1 cellular context compared by ENCODE assay signal in the genomic region with DNA sequence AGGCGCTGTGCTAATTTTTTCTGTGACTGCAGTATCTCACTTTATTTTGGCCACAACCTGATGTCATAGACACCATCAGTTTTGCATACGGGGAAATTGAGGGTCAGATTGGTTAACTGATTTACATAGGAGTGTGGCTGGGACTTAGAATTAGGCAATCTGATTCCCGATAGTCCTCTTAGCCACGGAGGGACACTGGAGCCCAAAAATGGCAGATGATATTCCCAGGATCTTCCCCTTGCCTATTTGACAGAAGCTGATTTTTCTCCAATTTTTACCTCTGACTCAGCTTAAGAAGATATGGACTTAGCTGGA.
TF ChIP-seq lines count a peak whose summit lies in the region.

No MANE protein-coding gene starts in this region.

TF ChIP-seq in HepG2, 621 proteins besides CTCF, POLR2A, EP300 and RAD21:
- TF ChIP-seq THYN1 (CRISPR knock-in tag; IDR thresholded peaks at IDR 0.05; ENCODE audit: borderline replicate concordance, low read depth), result no peak
- 0 out of 2 replicates have a peak, but pooled peaks have one; percentile 4 for TF ChIP-seq ZNF772 (CRISPR knock-in tag; IDR thresholded peaks at IDR 0.05)
- peak; percentile 30; the same call in 1 of the 2 replicates for TF ChIP-seq CEBPB (IDR thresholded peaks at IDR 0.05; ENCODE audit: borderline replicate concordance, low read depth, low read length)
- TF ChIP-seq, protein P1, sequence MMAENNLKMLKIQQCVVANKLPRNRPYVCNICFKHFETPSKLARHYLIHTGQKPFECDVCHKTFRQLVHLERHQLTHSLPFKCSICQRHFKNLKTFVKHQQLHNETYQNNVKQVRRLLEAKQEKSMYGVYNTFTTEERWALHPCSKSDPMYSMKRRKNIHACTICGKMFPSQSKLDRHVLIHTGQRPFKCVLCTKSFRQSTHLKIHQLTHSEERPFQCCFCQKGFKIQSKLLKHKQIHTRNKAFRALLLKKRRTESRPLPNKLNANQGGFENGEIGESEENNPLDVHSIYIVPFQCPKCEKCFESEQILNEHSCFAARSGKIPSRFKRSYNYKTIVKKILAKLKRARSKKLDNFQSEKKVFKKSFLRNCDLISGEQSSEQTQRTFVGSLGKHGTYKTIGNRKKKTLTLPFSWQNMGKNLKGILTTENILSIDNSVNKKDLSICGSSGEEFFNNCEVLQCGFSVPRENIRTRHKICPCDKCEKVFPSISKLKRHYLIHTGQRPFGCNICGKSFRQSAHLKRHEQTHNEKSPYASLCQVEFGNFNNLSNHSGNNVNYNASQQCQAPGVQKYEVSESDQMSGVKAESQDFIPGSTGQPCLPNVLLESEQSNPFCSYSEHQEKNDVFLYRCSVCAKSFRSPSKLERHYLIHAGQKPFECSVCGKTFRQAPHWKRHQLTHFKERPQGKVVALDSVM (CRISPR knock-in tag; IDR thresholded peaks at IDR 0.05), result 0 out of 2 replicates have a peak, but pooled peaks have one; percentile 7
- TF ChIP-seq PHF8 (CRISPR knock-in tag; IDR thresholded peaks at IDR 0.05), result no peak
- TF ChIP-seq CEBPG (CRISPR knock-in tag; IDR thresholded peaks at IDR 0.05), result peak; percentile 31; the same call in 1 of the 2 replicates
TF ChIP-seq in HepG2: peak in this region for 4.
